Comparison of ENCODE assay signal across 39 cellular contexts in genomic region chr19:46085888-46086287, GRCh38. TPM values are rescaled to one million over a fixed set of nuclear protein-coding genes. Genes with fewer than 3 reads are reported as not detected.
"Had no signal": no experiment of that assay in that cellular context is flagged by ENCODE, and none has a peak within 500 bp of the region (broad histone marks: within the 10 kb centered on the region; RNA-seq: fewer than 3 reads in every experiment).

No MANE protein-coding gene starts in this region.

- H3K36me3 ChIP-seq: MG63 had no signal

- DNase-seq: Karpas-422, Kasumi-1, MG63, MM.1S, MV-4-11, NCI-H1048, NCI-H1092, NCI-H1092 treated with DMSO at 0.1 percent for 48 hours, NCI-H1105, NCI-H1105 treated with DMSO at 0.1 percent for 48 hours, NCI-H1417, NCI-H1417 treated with DMSO at 0.1 percent for 48 hours, NCI-H1436, NCI-H1436 treated with DMSO at 0.1 percent for 48 hours, NCI-H146, NCI-H1694, NCI-H1694 treated with DMSO at 0.1 percent for 48 hours, NCI-H187, NCI-H187 treated with DMSO at 0.1 percent for 48 hours, NCI-H1930, NCI-H2029, NCI-H2029 treated with DMSO at 0.1 percent for 48 hours, NCI-H2081, NCI-H2081 treated with DMSO at 0.1 percent for 48 hours, NCI-H2107, NCI-H2171, NCI-H2171 treated with DMSO at 0.1 percent for 48 hours, NCI-H2227 treated with DMSO at 0.1 percent for 48 hours, NCI-H226, NCI-H345, NCI-H446, NCI-H446 treated with DMSO at 0.1 percent for 48 hours, NCI-H510A, NCI-H510A treated with DMSO at 0.1 percent for 48 hours, NCI-H524 had no signal

- H3K4me3 ChIP-seq: MG63 had no signal

RNA-seq across cellular contexts. Expression of gene IGFL3, which starts 38.6 kb away (rescaled TPM):
- total RNA-seq: M059J, MCF 10A, NCI-H460 had no signal

RNA-seq across cellular contexts. Expression of gene IGFL4, which starts 45.1 kb away (rescaled TPM):
- total RNA-seq: LHCN-M2, M059J, MCF 10A had no signal
